Comparison of ENCODE assay signal across 9 cellular contexts in genomic region chr5:72611111-72611724, GRCh38.
DNase-seq lines count a peak whose midpoint lies in the region; ATAC-seq and TF ChIP-seq lines count a peak whose summit lies in the region.
"Had no signal": no experiment of that assay in that cellular context is flagged by ENCODE, and none has a peak within 500 bp of the region (broad histone marks: within the 10 kb centered on the region; RNA-seq: fewer than 3 reads in every experiment).

No MANE protein-coding gene starts in this region.

- H3K4me1 Mint-ChIP-seq in nephron, result peaks cover 38% of the 10 kb centered on the region

- TF ChIP-seq CTCF in nephron (IDR thresholded peaks at IDR 0.05; ENCODE audit: unreplicated experiment in 3 of 3) (peak; percentile 83 to 89 (median 88)), thoracic aorta (IDR thresholded peaks at IDR 0.05) (peak; percentile 89)

- no peak overlapping the region for H3K27ac ChIP-seq in thoracic aorta
- H3K27ac ChIP-seq: BLaER1 had no signal

- H3K36me3 Mint-ChIP-seq in nephron (ENCODE audit: low read depth), result no peaks in the 10 kb centered on the region

- H3K4me3 ChIP-seq in thoracic aorta, result no peak overlapping the region
- H3K4me3 ChIP-seq: BLaER1 had no signal

- H3K4me1 ChIP-seq in thoracic aorta (ENCODE audit: control insufficient read depth in 1 of 2, low read depth in 2 of 2), result no peaks in the 10 kb centered on the region
- H3K4me1 ChIP-seq: BLaER1 had no signal

- no peaks in the 10 kb centered on the region for H3K36me3 ChIP-seq in thoracic aorta
- H3K36me3 ChIP-seq: BLaER1 had no signal

- no peaks in the 10 kb centered on the region for H3K27me3 Mint-ChIP-seq in nephron (ENCODE audit: low read depth)

- no peak overlapping the region for H3K4me3 Mint-ChIP-seq in nephron

- H3K9me3 ChIP-seq in thoracic aorta, result no peaks in the 10 kb centered on the region
- H3K9me3 ChIP-seq: BLaER1 had no signal

- H3K9me3 Mint-ChIP-seq in nephron, result peaks cover under 1% of the 10 kb centered on the region

- no peak for ATAC-seq in thoracic aorta (ENCODE audit: insufficient number of reproducible peaks, low FRiP score, low read depth)

- H3K27ac Mint-ChIP-seq in nephron, result peak overlapping the region in 2 of 3 experiments; percentile 21 to 57

- H3K27me3 ChIP-seq in thoracic aorta (replicated peaks; ENCODE audit: insufficient read depth), result no peaks in the 10 kb centered on the region
- H3K27me3 ChIP-seq: BLaER1 had no signal

- DNase-seq in SIG-M5 treated with dmso at 0.1 percent for 504 hours (lab: John Stamatoyannopoulos, UW; ENCODE audit: unreplicated experiment) (peak; percentile 69), SIG-M5 (lab: John Stamatoyannopoulos, UW) (no peak), HuH-7 (ENCODE audit: low spot score) (peak; percentile 44), NOMO-1 treated with dmso at 0.1 percent for 144 hours (lab: John Stamatoyannopoulos, UW; ENCODE audit: unreplicated experiment) (peak; percentile 44), fibroblast of peridontal ligament (ENCODE audit: extremely low read depth) (peak; percentile 84), thoracic aorta (ENCODE audit: low spot score) (peak; percentile 39)
- peak; percentile 35 for DNase-seq in activated T-cell treated with anti-CD3 and anti-CD28 coated beads, Interleukin-2, amount 50 U/mL, for 1 hour
